In the genomic region with DNA sequence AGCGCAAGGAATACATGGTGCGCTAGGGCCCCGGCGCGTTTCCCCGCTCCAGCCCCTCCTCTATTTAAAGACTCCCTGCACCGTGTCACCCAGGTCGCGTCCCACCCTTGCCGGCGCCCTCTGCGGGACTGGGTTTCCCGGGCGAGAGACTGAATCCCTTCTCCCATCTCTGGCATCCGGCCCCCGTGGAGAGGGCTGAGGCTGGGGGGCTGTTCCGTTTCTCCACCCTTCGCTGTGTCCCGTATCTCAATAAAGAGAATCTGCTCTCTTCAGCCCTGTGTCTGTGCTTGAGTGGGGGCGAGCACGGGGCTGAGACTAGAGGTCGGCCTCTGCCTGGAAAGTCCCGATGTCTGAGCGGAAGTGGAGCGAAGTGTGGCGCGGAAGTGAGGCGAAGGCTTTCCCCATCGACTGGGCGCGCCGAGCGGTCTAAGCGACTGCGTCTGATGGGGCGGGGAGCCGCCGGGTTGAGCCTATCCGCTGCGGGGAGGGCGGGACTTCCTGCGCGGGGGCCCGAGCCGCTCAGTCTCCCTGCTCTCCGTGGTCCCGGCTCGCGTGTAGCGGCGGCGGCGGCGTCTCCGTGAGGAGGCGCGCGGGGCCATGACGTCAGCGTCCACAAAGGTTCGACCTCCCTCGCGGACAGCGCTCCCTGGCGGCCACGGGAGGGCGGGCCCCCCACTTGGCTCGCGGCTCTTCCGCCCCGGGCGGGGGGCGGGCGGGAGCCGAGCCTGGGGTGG, we compare ENCODE assay signal across 1 cellular context.
TF ChIP-seq lines count a peak whose summit lies in the region.

No MANE protein-coding gene starts in this region.

TF ChIP-seq in HepG2, 621 proteins besides CTCF, POLR2A, EP300 and RAD21 (continued from another document and continues in another):
- TF ChIP-seq MAF1 (CRISPR knock-in tag; IDR thresholded peaks at IDR 0.05; ENCODE audit: borderline replicate concordance) (peak; percentile 61; the same call in 1 of the 2 replicates), ZBTB3 (CRISPR knock-in tag; IDR thresholded peaks at IDR 0.05; ENCODE audit: borderline replicate concordance, low read depth) (no peak), TFAP4 (IDR thresholded peaks at IDR 0.05; ENCODE audit: borderline replicate concordance, low read depth) (0 out of 2 replicates have a peak, but pooled peaks have one; percentile 2), THAP8 (CRISPR knock-in tag; IDR thresholded peaks at IDR 0.05; ENCODE audit: borderline replicate concordance) (peak; percentile 46; the same call in 1 of the 2 replicates), GZF1 (CRISPR knock-in tag; IDR thresholded peaks at IDR 0.05) (peak; percentile 43; the same call in 1 of the 2 replicates), ZFP37 (CRISPR knock-in tag; IDR thresholded peaks at IDR 0.05; ENCODE audit: borderline replicate concordance) (peak; percentile 44; the same call in 1 of the 2 replicates), CEBPZ (IDR thresholded peaks at IDR 0.05; ENCODE audit: low read length) (no peak), ZNF343 (CRISPR knock-in tag; IDR thresholded peaks at IDR 0.05) (no peak), SRY (CRISPR knock-in tag; IDR thresholded peaks at IDR 0.05) (peak; percentile 90), LCORL (IDR thresholded peaks at IDR 0.05) (no peak), LCORL (CRISPR knock-in tag; IDR thresholded peaks at IDR 0.05) (peak; percentile 86), MATR3 (CRISPR knock-in tag; IDR thresholded peaks at IDR 0.05) (no peak), TCF7 (IDR thresholded peaks at IDR 0.05; ENCODE audit: low read depth) (no peak), POLR2AphosphoS5 (IDR thresholded peaks at IDR 0.05; ENCODE audit: low read depth, low read length) (peak; percentile 86), ZNF782 (CRISPR knock-in tag; IDR thresholded peaks at IDR 0.05; ENCODE audit: borderline replicate concordance) (no peak; the same call in 1 of the 2 replicates), ZNF274 (CRISPR knock-in tag; IDR thresholded peaks at IDR 0.05) (no peak), ZNF589 (CRISPR knock-in tag; conservative IDR thresholded peaks at IDR 0.05) (0 out of 2 replicates have a peak, but pooled peaks have one; percentile 57), NFKB2 (CRISPR knock-in tag; IDR thresholded peaks at IDR 0.05; ENCODE audit: borderline replicate concordance) (peak; percentile 15; the same call in 1 of the 2 replicates), ZSCAN30 (CRISPR knock-in tag; IDR thresholded peaks at IDR 0.05) (no peak), ZHX2 (IDR thresholded peaks at IDR 0.05; ENCODE audit: low read depth) (peak; percentile 64), ZHX2 (CRISPR knock-in tag; IDR thresholded peaks at IDR 0.05; ENCODE audit: borderline replicate concordance) (no peak), ZNF556 (CRISPR knock-in tag; IDR thresholded peaks at IDR 0.05; ENCODE audit: borderline replicate concordance) (no peak; the same call in 1 of the 2 replicates), MTERF4 (CRISPR knock-in tag; IDR thresholded peaks at IDR 0.05) (no peak), STAT5B (CRISPR knock-in tag; IDR thresholded peaks at IDR 0.05) (no peak), NPAS2 (CRISPR knock-in tag; IDR thresholded peaks at IDR 0.05; ENCODE audit: borderline replicate concordance) (no peak), DR1 (CRISPR knock-in tag; IDR thresholded peaks at IDR 0.05) (peak; percentile 78; the same call in 1 of the 2 replicates), ZKSCAN5 (CRISPR knock-in tag; IDR thresholded peaks at IDR 0.05) (no peak), ZNF709 (CRISPR knock-in tag; IDR thresholded peaks at IDR 0.05) (no peak), NFATC3 (CRISPR knock-in tag; IDR thresholded peaks at IDR 0.05) (no peak), SMAD9 (CRISPR knock-in tag; IDR thresholded peaks at IDR 0.05) (0 out of 2 replicates have a peak, but pooled peaks have one; percentile 42), HDAC2 (CRISPR knock-in tag; IDR thresholded peaks at IDR 0.05) (peak; percentile 78), TMF1 (CRISPR knock-in tag; IDR thresholded peaks at IDR 0.05; ENCODE audit: low read depth) (no peak), HMGXB4 (CRISPR knock-in tag; IDR thresholded peaks at IDR 0.05; ENCODE audit: borderline replicate concordance in 1 of 2, low read depth in 1 of 2) (peak; percentile 58 to 64; a peak in 3 of 4 replicates), ZNF800 (CRISPR knock-in tag; IDR thresholded peaks at IDR 0.05) (no peak), ZNF501 (CRISPR knock-in tag; IDR thresholded peaks at IDR 0.05) (peak; percentile 79), WIZ (CRISPR knock-in tag; IDR thresholded peaks at IDR 0.05) (no peak)
- TF ChIP-seq, protein P1, sequence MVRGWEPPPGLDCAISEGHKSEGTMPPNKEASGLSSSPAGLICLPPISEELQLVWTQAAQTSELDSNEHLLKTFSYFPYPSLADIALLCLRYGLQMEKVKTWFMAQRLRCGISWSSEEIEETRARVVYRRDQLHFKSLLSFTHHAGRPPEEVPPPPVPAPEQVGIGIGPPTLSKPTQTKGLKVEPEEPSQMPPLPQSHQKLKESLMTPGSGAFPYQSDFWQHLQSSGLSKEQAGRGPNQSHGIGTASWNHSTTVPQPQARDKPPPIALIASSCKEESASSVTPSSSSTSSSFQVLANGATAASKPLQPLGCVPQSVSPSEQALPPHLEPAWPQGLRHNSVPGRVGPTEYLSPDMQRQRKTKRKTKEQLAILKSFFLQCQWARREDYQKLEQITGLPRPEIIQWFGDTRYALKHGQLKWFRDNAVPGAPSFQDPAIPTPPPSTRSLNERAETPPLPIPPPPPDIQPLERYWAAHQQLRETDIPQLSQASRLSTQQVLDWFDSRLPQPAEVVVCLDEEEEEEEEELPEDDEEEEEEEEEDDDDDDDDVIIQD (CRISPR knock-in tag; IDR thresholded peaks at IDR 0.05; ENCODE audit: low read depth): no peak
- TF ChIP-seq, protein P2, sequence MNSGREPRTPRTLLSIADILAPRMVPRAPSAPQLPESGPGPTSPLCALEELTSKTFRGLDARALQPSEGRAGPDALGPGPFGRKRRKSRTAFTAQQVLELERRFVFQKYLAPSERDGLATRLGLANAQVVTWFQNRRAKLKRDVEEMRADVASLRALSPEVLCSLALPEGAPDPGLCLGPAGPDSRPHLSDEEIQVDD (CRISPR knock-in tag; IDR thresholded peaks at IDR 0.05; ENCODE audit: borderline replicate concordance): no peak; the same call in 1 of the 2 replicates
- TF ChIP-seq, protein P3, sequence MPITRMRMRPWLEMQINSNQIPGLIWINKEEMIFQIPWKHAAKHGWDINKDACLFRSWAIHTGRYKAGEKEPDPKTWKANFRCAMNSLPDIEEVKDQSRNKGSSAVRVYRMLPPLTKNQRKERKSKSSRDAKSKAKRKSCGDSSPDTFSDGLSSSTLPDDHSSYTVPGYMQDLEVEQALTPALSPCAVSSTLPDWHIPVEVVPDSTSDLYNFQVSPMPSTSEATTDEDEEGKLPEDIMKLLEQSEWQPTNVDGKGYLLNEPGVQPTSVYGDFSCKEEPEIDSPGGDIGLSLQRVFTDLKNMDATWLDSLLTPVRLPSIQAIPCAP (CRISPR knock-in tag; IDR thresholded peaks at IDR 0.05; ENCODE audit: low read depth): no peak
